20 cellular contexts compared by ENCODE assay signal in genomic region chr18:3152294-3152693, GRCh38.
DNase-seq lines count a peak whose midpoint lies in the region; ATAC-seq and TF ChIP-seq lines count a peak whose summit lies in the region.
"Had no signal": no experiment of that assay in that cellular context is flagged by ENCODE, and none has a peak within 500 bp of the region (broad histone marks: within the 10 kb centered on the region; RNA-seq: fewer than 3 reads in every experiment).

No MANE protein-coding gene starts in this region.

- H4K20me1 ChIP-seq in GM23338 (replicated peaks; ENCODE audit: insufficient read depth) = no peaks in the 10 kb centered on the region

- H3K4me1 ChIP-seq in GM23338 (ENCODE audit: insufficient read depth) (no peaks in the 10 kb centered on the region), cardiac muscle cell (ENCODE audit: low read depth) (no peaks in the 10 kb centered on the region), aorta (ENCODE audit: control insufficient read depth in 1 of 2, insufficient read depth in 2 of 2, low read length in 2 of 2) (no peaks in the 10 kb centered on the region)
- H3K4me1 ChIP-seq: HAP-1 had no signal

- H3K4me3 Mint-ChIP-seq in Calu3 (ENCODE audit: low read depth, unreplicated experiment) = no peak overlapping the region
- no peak overlapping the region for H3K4me3 Mint-ChIP-seq in GM23338
- no peak overlapping the region for H3K4me3 Mint-ChIP-seq in stimulated activated naive B cell treated with anti-CD40 and anti-IgM and Interleukin-4, amounts not matched to agents 10 μg/mL and 1 μg/mL and 100 μg/mL, for 72 hours
- H3K4me3 Mint-ChIP-seq: CD14-positive monocyte had no signal

- H3K4me3 ChIP-seq in GM23338 (no peak overlapping the region), cardiac muscle cell (no peak overlapping the region), aorta (ENCODE audit: low read length in 2 of 2) (no peak overlapping the region)
- H3K4me3 ChIP-seq: HAP-1, SK-N-MC had no signal

- no peaks in the 10 kb centered on the region for H3K9me2 ChIP-seq in GM23338 (ENCODE audit: insufficient read depth)

- peak overlapping the region; percentile 52 for H3K27ac Mint-ChIP-seq in Calu3 (ENCODE audit: unreplicated experiment)
- H3K27ac Mint-ChIP-seq in GM23338 = no peak overlapping the region
- H3K27ac Mint-ChIP-seq in stimulated activated naive B cell treated with anti-CD40 and anti-IgM and Interleukin-4, amounts not matched to agents 10 μg/mL and 1 μg/mL and 100 μg/mL, for 72 hours = peak overlapping the region; percentile 33
- H3K27ac Mint-ChIP-seq: CD14-positive monocyte had no signal

- DNase-seq in Calu3 (no peak), GM23338 (ENCODE audit: low spot score) (no peak), cardiac muscle cell (ENCODE audit: low read depth in 1 of 2, low spot score in 1 of 2) (peak in 1 of 2 donors; percentile 27), aorta (no peak), kidney tubule cell (ENCODE audit: low spot score) (no peak)
- DNase-seq in stimulated activated naive B cell treated with anti-CD40 and anti-IgM and Interleukin-4, amounts not matched to agents 10 μg/mL and 1 μg/mL and 100 μg/mL, for 72 hours = no peak
- DNase-seq: AML-193; DMS 273 treated with DMSO at 0.1 percent for 48 hours; GF-D8; NCI-H1417 treated with DMSO at 0.1 percent for 48 hours; NCI-H187 treated with DMSO at 0.1 percent for 48 hours; NCI-H69; NK-92 treated with Interleukin-12 subunit alpha and Interleukin-12 subunit beta, amount 100 ng/mL, for 24 hours; Peyer's patch; SHP77 had no signal

- no peaks in the 10 kb centered on the region for H3K36me3 ChIP-seq in GM23338 (ENCODE audit: insufficient read depth)
- H3K36me3 ChIP-seq in cardiac muscle cell = peaks cover 38% of the 10 kb centered on the region
- H3K36me3 ChIP-seq in aorta (ENCODE audit: control insufficient read depth in 1 of 2, insufficient read depth in 2 of 2, low read length in 1 of 2) = no peaks in the 10 kb centered on the region
- H3K36me3 ChIP-seq: Peyer's patch had no signal

- 49 to 97% methylated on average over 1 of the region's 1 CpG for WGBS in aorta, 2 donors

- no peaks in the 10 kb centered on the region for H3F3A ChIP-seq in GM23338 (replicated peaks; ENCODE audit: low read depth)

- H3K36me3 Mint-ChIP-seq in Calu3 (ENCODE audit: insufficient read depth, unreplicated experiment) (peaks cover 4% of the 10 kb centered on the region), GM23338 (ENCODE audit: low read depth) (no peaks in the 10 kb centered on the region)
- H3K36me3 Mint-ChIP-seq in stimulated activated naive B cell treated with anti-CD40 and anti-IgM and Interleukin-4, amounts not matched to agents 10 μg/mL and 1 μg/mL and 100 μg/mL, for 72 hours = no peaks in the 10 kb centered on the region
- H3K36me3 Mint-ChIP-seq: CD14-positive monocyte had no signal

- no peak for ATAC-seq in GM23338
- no peak for ATAC-seq in stimulated activated naive B cell treated with anti-CD40 and anti-IgM and Interleukin-4, amounts not matched to agents 10 μg/mL and 1 μg/mL and 100 μg/mL, for 72 hours (replicated peaks)
- ATAC-seq in aorta (ENCODE audit: low FRiP score) = no peak
- no peak for ATAC-seq in HG03095 (IDR thresholded peaks at IDR 0.05; ENCODE audit: unreplicated experiment)

- intact Hi-C loops in Calu3 (cut with micrococcal nuclease; ENCODE audit: unreplicated experiment) (no loop called here), aorta (cut with DNase I) (loop anchor here in 1 of 2 donors (5.0 kb wide), 1 partner anchor 90 kb away; no protein-coding TSS in a partner anchor)

- peaks cover 46% of the 10 kb centered on the region for H3K4me1 Mint-ChIP-seq in Calu3 (ENCODE audit: low read depth, unreplicated experiment)
- H3K4me1 Mint-ChIP-seq in GM23338 = peaks cover 2% of the 10 kb centered on the region
- peaks cover 21 to 45% of the 10 kb centered on the region in 2 donors for H3K4me1 Mint-ChIP-seq in stimulated activated naive B cell treated with anti-CD40 and anti-IgM and Interleukin-4, amounts not matched to agents 10 μg/mL and 1 μg/mL and 100 μg/mL, for 72 hours

- CTCF ChIA-PET in Calu3 (lab: Charles Lee) = interaction anchor here (1.0 to 2.4 kb wide), 4 partner anchors 63 to 202 kb away, joined by 3 to 20 read pairs (median 4); no protein-coding TSS in a partner anchor

- H3K27me3 Mint-ChIP-seq in Calu3 (ENCODE audit: unreplicated experiment) (no peaks in the 10 kb centered on the region), GM23338 (ENCODE audit: insufficient read depth, low read depth, poor library complexity) (peaks cover 1% of the 10 kb centered on the region)
- H3K27me3 Mint-ChIP-seq in stimulated activated naive B cell treated with anti-CD40 and anti-IgM and Interleukin-4, amounts not matched to agents 10 μg/mL and 1 μg/mL and 100 μg/mL, for 72 hours = no peaks in the 10 kb centered on the region

- TF ChIP-seq CTCF in Calu3 (IDR thresholded peaks at IDR 0.05; ENCODE audit: unreplicated experiment) (no peak), GM23338 (conservative IDR thresholded peaks at IDR 0.05; ENCODE audit: low read depth in 2 of 2) (no peak), cardiac muscle cell (IDR thresholded peaks at IDR 0.05; ENCODE audit: low read depth, low read length) (no peak)

- no TSS peak for BruUV-seq in Calu3 (replicated peaks; lab: Mats Ljungman, UMichigan)

- H3K9me3 Mint-ChIP-seq in Calu3 (ENCODE audit: low read depth, unreplicated experiment) = no peaks in the 10 kb centered on the region
- no peaks in the 10 kb centered on the region for H3K9me3 Mint-ChIP-seq in GM23338
- H3K9me3 Mint-ChIP-seq in stimulated activated naive B cell treated with anti-CD40 and anti-IgM and Interleukin-4, amounts not matched to agents 10 μg/mL and 1 μg/mL and 100 μg/mL, for 72 hours = no peaks in the 10 kb centered on the region

- H3K27me3 ChIP-seq in GM23338 (ENCODE audit: insufficient read depth) = no peaks in the 10 kb centered on the region
- no peaks in the 10 kb centered on the region for H3K27me3 ChIP-seq in cardiac muscle cell
- H3K27me3 ChIP-seq in aorta (ENCODE audit: control insufficient read depth in 1 of 2, insufficient read depth in 2 of 2, low read length in 1 of 2) = no peaks in the 10 kb centered on the region
- H3K27me3 ChIP-seq: Peyer's patch had no signal

- H2AFZ ChIP-seq in GM23338 = peak overlapping the region; percentile 0; the same call in 1 of the 2 replicates

- H3K27ac ChIP-seq in GM23338 (ENCODE audit: low read depth) (no peak overlapping the region), cardiac muscle cell (peak overlapping the region; percentile 58), aorta (ENCODE audit: low read depth in 1 of 2, low read length in 2 of 2) (no peak overlapping the region)
- H3K27ac ChIP-seq: KMS-11, SK-N-MC had no signal

- no peaks in the 10 kb centered on the region for H3K79me2 ChIP-seq in GM23338 (replicated peaks; ENCODE audit: insufficient read depth)

- H3K9me3 ChIP-seq in cardiac muscle cell (ENCODE audit: low read depth) (no peaks in the 10 kb centered on the region), aorta (ENCODE audit: control insufficient read depth, low read length) (no peaks in the 10 kb centered on the region)
- H3K9me3 ChIP-seq: HAP-1, Peyer's patch had no signal

- no peak overlapping the region for H3K4me2 ChIP-seq in GM23338
- H3K4me2 ChIP-seq: KMS-11 had no signal

TF ChIP-seq in GM23338, 12 proteins besides CTCF, POLR2A, EP300 and RAD21 (continues in another document):
- TF ChIP-seq REST (IDR thresholded peaks at IDR 0.05; ENCODE audit: unreplicated experiment) (no peak), ZNF331 (CRISPR knock-in tag; IDR thresholded peaks at IDR 0.05; ENCODE audit: low read depth) (no peak), NANOG (IDR thresholded peaks at IDR 0.05; ENCODE audit: borderline replicate concordance) (no peak), ZNF114 (CRISPR knock-in tag; IDR thresholded peaks at IDR 0.05) (no peak), CREB1 (CRISPR knock-in tag; IDR thresholded peaks at IDR 0.05; ENCODE audit: low read depth) (no peak), ETS1 (IDR thresholded peaks at IDR 0.05) (no peak), EZH2 (IDR thresholded peaks at IDR 0.05; ENCODE audit: low read depth, unreplicated experiment) (no peak), STAT1 (IDR thresholded peaks at IDR 0.05; ENCODE audit: unreplicated experiment) (no peak), EZH2phosphoT487 (IDR thresholded peaks at IDR 0.05; ENCODE audit: unreplicated experiment) (no peak)
